Comparison of ENCODE assay signal across 5 cellular contexts in the genomic region with DNA sequence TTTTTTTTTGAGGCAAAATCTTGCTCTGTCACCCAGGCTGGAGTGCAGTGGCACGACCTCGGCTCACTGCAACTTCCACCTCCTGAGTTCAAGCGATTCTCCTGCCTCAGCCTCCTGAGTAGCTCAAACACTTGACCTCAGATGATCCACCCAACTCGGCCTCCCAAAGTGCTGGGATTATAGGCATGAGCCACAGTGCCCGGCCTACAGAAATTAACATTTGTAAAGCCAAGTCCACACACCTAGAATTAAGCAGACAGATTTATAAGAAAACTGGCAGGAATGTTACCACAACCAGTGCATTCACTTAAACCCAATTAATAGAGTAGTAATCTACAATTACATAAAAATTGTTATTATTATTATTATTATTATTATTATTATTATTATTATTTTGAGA. TPM values are rescaled to one million over a fixed set of nuclear protein-coding genes. Genes with fewer than 3 reads are reported as not detected.
DNase-seq lines count a peak whose midpoint lies in the region; ATAC-seq and TF ChIP-seq lines count a peak whose summit lies in the region.
"Not testable (repeated sequence)": the region's sequence is repeated elsewhere in the genome, so short reads cannot be mapped to it uniquely, and the experiment has no call there.

No MANE protein-coding gene starts in this region.

- H3K4me3 ChIP-seq in HAP-1; WERI-Rb-1 (ENCODE audit: low read depth, low read length): not testable (repeated sequence)

- DNase-seq in HAP-1 (ENCODE audit: low spot score in 2 of 2) (peak; percentile 73 to 77), NCI-H82 (lab: John Stamatoyannopoulos, UW) (peak; percentile 1), WERI-Rb-1 (peak; percentile 20)
- not testable (repeated sequence) for DNase-seq in WTC11 (ENCODE audit: low spot score)

- H3K9me3 ChIP-seq in HAP-1; WERI-Rb-1 (ENCODE audit: severe bottlenecking): not testable (repeated sequence)

- H3K27me3 Mint-ChIP-seq in WTC11 (ENCODE audit: low read depth); dendritic cell treated with granulocyte-macrophage colony-stimulating factor and Interleukin-4, amounts not matched to agents 40 ng/mL and 50 ng/mL, for 4 days: not testable (repeated sequence)

- H3K36me3 ChIP-seq in HAP-1 (replicated peaks); WERI-Rb-1: not testable (repeated sequence)

- POLR2A ChIA-PET in WTC11 (lab: Charles Lee) = not testable (repeated sequence)

- H3K4me1 Mint-ChIP-seq in WTC11 = peaks cover 13% of the 10 kb centered on the region
- H3K4me1 Mint-ChIP-seq in dendritic cell treated with granulocyte-macrophage colony-stimulating factor and Interleukin-4, amounts not matched to agents 40 ng/mL and 50 ng/mL, for 4 days (ENCODE audit: low read depth) = peaks cover 49% of the 10 kb centered on the region

- not testable (repeated sequence) for H3K27ac ChIP-seq in WERI-Rb-1

- not testable (repeated sequence) for H3K27me3 ChIP-seq in HAP-1 (ENCODE audit: low read depth); WERI-Rb-1 (ENCODE audit: insufficient read depth, low read depth, severe bottlenecking)

- H3K4me3 Mint-ChIP-seq in WTC11; dendritic cell treated with granulocyte-macrophage colony-stimulating factor and Interleukin-4, amounts not matched to agents 40 ng/mL and 50 ng/mL, for 4 days: not testable (repeated sequence)

- not testable (repeated sequence) for H3K27ac Mint-ChIP-seq in WTC11
- H3K27ac Mint-ChIP-seq in dendritic cell treated with granulocyte-macrophage colony-stimulating factor and Interleukin-4, amounts not matched to agents 40 ng/mL and 50 ng/mL, for 4 days = peak overlapping the region; percentile 65

- ATAC-seq in WTC11 = not testable (repeated sequence)

- intact Hi-C loops in dendritic cell treated with granulocyte-macrophage colony-stimulating factor and Interleukin-4, amounts not matched to agents 40 ng/mL and 50 ng/mL, for 4 days (cut with micrococcal nuclease) = not testable (repeated sequence)

- H3K9me3 Mint-ChIP-seq in WTC11; dendritic cell treated with granulocyte-macrophage colony-stimulating factor and Interleukin-4, amounts not matched to agents 40 ng/mL and 50 ng/mL, for 4 days: not testable (repeated sequence)

- in situ Hi-C loops in HAP-1 (cut with MboI; ENCODE audit: low sequenced_read_pairs) = not testable (repeated sequence)

- H3K36me3 Mint-ChIP-seq in WTC11; dendritic cell treated with granulocyte-macrophage colony-stimulating factor and Interleukin-4, amounts not matched to agents 40 ng/mL and 50 ng/mL, for 4 days (ENCODE audit: low read depth): not testable (repeated sequence)

- TF ChIP-seq CTCF in WERI-Rb-1 (IDR thresholded peaks at IDR 0.05; ENCODE audit: low read depth, low read length); WTC11 (IDR thresholded peaks at IDR 0.05): not testable (repeated sequence)

- CTCF ChIA-PET in WTC11 (lab: Charles Lee) = not testable (repeated sequence)

- peaks cover 11% of the 10 kb centered on the region for H3K4me1 ChIP-seq in HAP-1

TF ChIP-seq in WTC11, 78 proteins besides CTCF, POLR2A, EP300 and RAD21:
- 0 out of 2 replicates have a peak, but pooled peaks have one; percentile 6 for TF ChIP-seq HMGA2 (CRISPR knock-in tag; IDR thresholded peaks at IDR 0.05)

RNA-seq across cellular contexts. Expression of a gene that starts 11.7 kb away (rescaled TPM):
- 63.2 to 67.5 TPM (median 66.9 TPM) in 3 replicates for total RNA-seq in WTC11 (2021)
